ENCODE assay signal across 1 cellular context in the genomic region with DNA sequence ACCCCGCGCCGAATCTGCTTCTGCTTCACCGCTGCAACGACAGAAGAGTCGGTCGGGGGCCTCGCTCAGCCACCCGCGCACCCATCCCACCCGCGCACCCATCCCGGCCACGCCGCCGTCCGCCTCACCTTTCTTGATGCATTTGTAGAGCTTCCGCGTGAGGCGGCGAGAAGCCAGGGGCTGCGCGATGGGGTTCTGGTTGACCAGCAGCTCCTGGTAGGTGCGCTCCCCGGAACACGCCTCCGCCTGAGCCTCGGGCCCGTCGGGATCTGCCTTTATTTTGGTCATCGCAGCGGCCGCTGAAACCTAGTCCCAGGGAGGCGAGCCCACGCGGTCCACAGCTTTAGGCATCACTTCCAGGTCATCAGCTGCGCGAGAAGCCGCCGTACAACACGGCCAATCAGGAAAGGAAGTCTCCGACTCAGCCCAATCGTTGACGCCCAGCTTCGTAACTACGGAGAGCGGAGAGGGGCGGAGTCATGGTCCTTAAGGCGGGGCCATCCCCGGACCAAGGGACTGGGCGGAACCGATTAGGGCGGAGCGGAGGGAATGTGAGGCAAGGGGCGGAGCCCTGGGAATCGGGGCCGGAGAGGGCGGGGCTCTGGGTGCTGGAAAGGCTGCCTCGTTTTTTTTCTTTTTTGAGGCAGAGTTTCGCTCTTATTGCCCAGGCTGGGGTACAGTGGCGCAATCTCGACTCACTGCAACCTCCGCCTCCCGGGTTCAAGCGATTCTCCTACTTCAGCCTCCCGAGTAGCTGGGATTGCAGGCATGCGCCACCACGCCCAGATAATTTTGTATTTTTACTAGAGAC.
TF ChIP-seq lines count a peak whose summit lies in the region.

Gene NHP2 (minus strand): TSS at position 356 of the 811 bp plus-strand sequence. CDS start 68 bp downstream, at position 288.

TF ChIP-seq in K562, 482 proteins besides CTCF, POLR2A, EP300 and RAD21 (continued from another document and continues in another):
- TF ChIP-seq, protein P1, sequence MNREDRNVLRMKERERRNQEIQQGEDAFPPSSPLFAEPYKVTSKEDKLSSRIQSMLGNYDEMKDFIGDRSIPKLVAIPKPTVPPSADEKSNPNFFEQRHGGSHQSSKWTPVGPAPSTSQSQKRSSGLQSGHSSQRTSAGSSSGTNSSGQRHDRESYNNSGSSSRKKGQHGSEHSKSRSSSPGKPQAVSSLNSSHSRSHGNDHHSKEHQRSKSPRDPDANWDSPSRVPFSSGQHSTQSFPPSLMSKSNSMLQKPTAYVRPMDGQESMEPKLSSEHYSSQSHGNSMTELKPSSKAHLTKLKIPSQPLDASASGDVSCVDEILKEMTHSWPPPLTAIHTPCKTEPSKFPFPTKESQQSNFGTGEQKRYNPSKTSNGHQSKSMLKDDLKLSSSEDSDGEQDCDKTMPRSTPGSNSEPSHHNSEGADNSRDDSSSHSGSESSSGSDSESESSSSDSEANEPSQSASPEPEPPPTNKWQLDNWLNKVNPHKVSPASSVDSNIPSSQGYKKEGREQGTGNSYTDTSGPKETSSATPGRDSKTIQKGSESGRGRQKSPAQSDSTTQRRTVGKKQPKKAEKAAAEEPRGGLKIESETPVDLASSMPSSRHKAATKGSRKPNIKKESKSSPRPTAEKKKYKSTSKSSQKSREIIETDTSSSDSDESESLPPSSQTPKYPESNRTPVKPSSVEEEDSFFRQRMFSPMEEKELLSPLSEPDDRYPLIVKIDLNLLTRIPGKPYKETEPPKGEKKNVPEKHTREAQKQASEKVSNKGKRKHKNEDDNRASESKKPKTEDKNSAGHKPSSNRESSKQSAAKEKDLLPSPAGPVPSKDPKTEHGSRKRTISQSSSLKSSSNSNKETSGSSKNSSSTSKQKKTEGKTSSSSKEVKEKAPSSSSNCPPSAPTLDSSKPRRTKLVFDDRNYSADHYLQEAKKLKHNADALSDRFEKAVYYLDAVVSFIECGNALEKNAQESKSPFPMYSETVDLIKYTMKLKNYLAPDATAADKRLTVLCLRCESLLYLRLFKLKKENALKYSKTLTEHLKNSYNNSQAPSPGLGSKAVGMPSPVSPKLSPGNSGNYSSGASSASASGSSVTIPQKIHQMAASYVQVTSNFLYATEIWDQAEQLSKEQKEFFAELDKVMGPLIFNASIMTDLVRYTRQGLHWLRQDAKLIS (CRISPR knock-in tag; IDR thresholded peaks at IDR 0.05), result peak; percentile 63; the same call in 1 of the 2 replicates
- TF ChIP-seq ZNF655 (CRISPR knock-in tag; IDR thresholded peaks at IDR 0.05) (no peak), NFIX (CRISPR knock-in tag; IDR thresholded peaks at IDR 0.05; ENCODE audit: low read depth) (no peak), RNF2 (IDR thresholded peaks at IDR 0.05) (no peak), CREBBP (IDR thresholded peaks at IDR 0.05; ENCODE audit: low read depth, low read length) (no peak), MAFK (IDR thresholded peaks at IDR 0.05; ENCODE audit: low read length) (no peak), TCF7 (IDR thresholded peaks at IDR 0.05; ENCODE audit: borderline replicate concordance) (no peak), HNRNPH1 (optimal IDR thresholded peaks at IDR 0.05; ENCODE audit: low read depth, low read length) (no peak), SMAD3 (CRISPR knock-in tag; conservative IDR thresholded peaks at IDR 0.05) (no peak), SIRT6 (IDR thresholded peaks at IDR 0.05; ENCODE audit: low read depth, low read length) (no peak), AFF1 (IDR thresholded peaks at IDR 0.05; ENCODE audit: low read depth in 1 of 2, partially characterized antibody in 2 of 2) (no peak), NCOA2 (IDR thresholded peaks at IDR 0.05; ENCODE audit: partially characterized antibody in 2 of 2) (no peak), HNRNPL (IDR thresholded peaks at IDR 0.05; ENCODE audit: low read depth, low read length) (no peak), RBM22 (IDR thresholded peaks at IDR 0.05; ENCODE audit: low read depth, low read length, poor library complexity, severe bottlenecking) (peak; percentile 58), IFI16 (CRISPR knock-in tag; IDR thresholded peaks at IDR 0.05) (no peak), ARHGAP35 (IDR thresholded peaks at IDR 0.05; ENCODE audit: partially characterized antibody) (no peak), MED1 (CRISPR knock-in tag; IDR thresholded peaks at IDR 0.05; ENCODE audit: borderline replicate concordance) (no peak), CHD2 (IDR thresholded peaks at IDR 0.05; ENCODE audit: low read depth, low read length) (peak; percentile 63), TRIM28 (IDR thresholded peaks at IDR 0.05) (0 out of 2 replicates have a peak, but pooled peaks have one; percentile 15), SNIP1 (IDR thresholded peaks at IDR 0.05; ENCODE audit: low read depth) (peak; percentile 56; the same call in 1 of the 2 replicates), HMG20B (CRISPR knock-in tag; IDR thresholded peaks at IDR 0.05) (no peak), PML (IDR thresholded peaks at IDR 0.05; ENCODE audit: low read length) (0 out of 2 replicates have a peak, but pooled peaks have one; percentile 27), ETS2 (tag; IDR thresholded peaks at IDR 0.05; ENCODE audit: borderline replicate concordance, poor library complexity, severe bottlenecking) (no peak), KLF13 (tag; IDR thresholded peaks at IDR 0.05; ENCODE audit: borderline replicate concordance, low read depth) (no peak; the same call in 1 of the 2 replicates), REST (CRISPR knock-in tag; IDR thresholded peaks at IDR 0.05; ENCODE audit: low read depth) (no peak), KLF1 (tag; IDR thresholded peaks at IDR 0.05) (peak; percentile 54; the same call in 1 of the 2 replicates), ZNF175 (CRISPR knock-in tag; IDR thresholded peaks at IDR 0.05; ENCODE audit: low read depth) (no peak), CCNT2 (IDR thresholded peaks at IDR 0.05; ENCODE audit: borderline replicate concordance, extremely low read depth, insufficient read length, low read depth, low read length) (peak; percentile 5), NFATC3 (IDR thresholded peaks at IDR 0.05) (no peak), ZNF146 (CRISPR knock-in tag; IDR thresholded peaks at IDR 0.05; ENCODE audit: unreplicated experiment) (no peak), ZBTB43 (CRISPR knock-in tag; IDR thresholded peaks at IDR 0.05) (no peak), SMAD1 (IDR thresholded peaks at IDR 0.05; ENCODE audit: low read depth, low read length, partially characterized antibody) (no peak), ZC3H11A (IDR thresholded peaks at IDR 0.05; ENCODE audit: low read depth, low read length) (no peak), POLR2B (IDR thresholded peaks at IDR 0.05; ENCODE audit: low read depth, partially characterized antibody) (peak; percentile 52), MYBL2 (IDR thresholded peaks at IDR 0.05; ENCODE audit: low read depth) (no peak), MYBL2 (CRISPR knock-in tag; IDR thresholded peaks at IDR 0.05; ENCODE audit: borderline replicate concordance) (no peak), STAT5A (IDR thresholded peaks at IDR 0.05; ENCODE audit: borderline replicate concordance, low read length) (no peak), SRSF1 (IDR thresholded peaks at IDR 0.05; ENCODE audit: low read depth, low read length) (no peak), KLF10 (CRISPR knock-in tag; IDR thresholded peaks at IDR 0.05) (no peak), CTBP1 (IDR thresholded peaks at IDR 0.05; ENCODE audit: borderline replicate concordance) (peak; percentile 70; the same call in 1 of the 2 replicates), CSDE1 (IDR thresholded peaks at IDR 0.05) (peak in 1 of 2 experiments; percentile 18; a peak in 1 of 4 replicates), EP400 (IDR thresholded peaks at IDR 0.05) (peak; percentile 93), MTA2 (IDR thresholded peaks at IDR 0.05; ENCODE audit: low read depth) (no peak)
- TF ChIP-seq, protein P2, sequence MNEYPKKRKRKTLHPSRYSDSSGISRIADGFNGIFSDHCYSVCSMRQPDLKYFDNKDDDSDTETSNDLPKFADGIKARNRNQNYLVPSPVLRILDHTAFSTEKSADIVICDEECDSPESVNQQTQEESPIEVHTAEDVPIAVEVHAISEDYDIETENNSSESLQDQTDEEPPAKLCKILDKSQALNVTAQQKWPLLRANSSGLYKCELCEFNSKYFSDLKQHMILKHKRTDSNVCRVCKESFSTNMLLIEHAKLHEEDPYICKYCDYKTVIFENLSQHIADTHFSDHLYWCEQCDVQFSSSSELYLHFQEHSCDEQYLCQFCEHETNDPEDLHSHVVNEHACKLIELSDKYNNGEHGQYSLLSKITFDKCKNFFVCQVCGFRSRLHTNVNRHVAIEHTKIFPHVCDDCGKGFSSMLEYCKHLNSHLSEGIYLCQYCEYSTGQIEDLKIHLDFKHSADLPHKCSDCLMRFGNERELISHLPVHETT (CRISPR knock-in tag; conservative IDR thresholded peaks at IDR 0.05 in 1 of 2, IDR thresholded peaks at IDR 0.05 in 1 of 2), result no peak
- TF ChIP-seq, protein P3, sequence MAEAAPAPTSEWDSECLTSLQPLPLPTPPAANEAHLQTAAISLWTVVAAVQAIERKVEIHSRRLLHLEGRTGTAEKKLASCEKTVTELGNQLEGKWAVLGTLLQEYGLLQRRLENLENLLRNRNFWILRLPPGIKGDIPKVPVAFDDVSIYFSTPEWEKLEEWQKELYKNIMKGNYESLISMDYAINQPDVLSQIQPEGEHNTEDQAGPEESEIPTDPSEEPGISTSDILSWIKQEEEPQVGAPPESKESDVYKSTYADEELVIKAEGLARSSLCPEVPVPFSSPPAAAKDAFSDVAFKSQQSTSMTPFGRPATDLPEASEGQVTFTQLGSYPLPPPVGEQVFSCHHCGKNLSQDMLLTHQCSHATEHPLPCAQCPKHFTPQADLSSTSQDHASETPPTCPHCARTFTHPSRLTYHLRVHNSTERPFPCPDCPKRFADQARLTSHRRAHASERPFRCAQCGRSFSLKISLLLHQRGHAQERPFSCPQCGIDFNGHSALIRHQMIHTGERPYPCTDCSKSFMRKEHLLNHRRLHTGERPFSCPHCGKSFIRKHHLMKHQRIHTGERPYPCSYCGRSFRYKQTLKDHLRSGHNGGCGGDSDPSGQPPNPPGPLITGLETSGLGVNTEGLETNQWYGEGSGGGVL (CRISPR knock-in tag; IDR thresholded peaks at IDR 0.05), result no peak
